In genomic region chr3:37430862-37431529, GRCh38 we compare ENCODE assay signal across 8 cellular contexts. TPM values are rescaled to one million over a fixed set of nuclear protein-coding genes. Genes with fewer than 3 reads are reported as not detected.
DNase-seq lines count a peak whose midpoint lies in the region; ATAC-seq and TF ChIP-seq lines count a peak whose summit lies in the region.
"Not testable (repeated sequence)": the region's sequence is repeated elsewhere in the genome, so short reads cannot be mapped to it uniquely, and the experiment has no call there.

No MANE protein-coding gene starts in this region.

- H3K4me1 Mint-ChIP-seq in Calu3 (ENCODE audit: low read depth, unreplicated experiment) = peaks cover 19% of the 10 kb centered on the region
- H3K4me1 Mint-ChIP-seq in activated CD4-positive, alpha-beta T cell treated with anti-CD3 and anti-CD28 coated beads for 36 hours = peaks cover 15% of the 10 kb centered on the region

- BruUV-seq in Calu3 (replicated peaks; lab: Mats Ljungman, UMichigan) = not testable (repeated sequence)

- POLR2A ChIA-PET in activated CD4-positive, alpha-beta T cell treated with anti-CD3 and anti-CD28 coated beads for 36 hours (lab: Charles Lee) = interaction anchor here (0.6 kb wide), 1 partner anchor 175 kb away, joined by 6 read pairs; no protein-coding TSS in a partner anchor

- H3K9me3 Mint-ChIP-seq in Calu3 (ENCODE audit: low read depth, unreplicated experiment); activated CD4-positive, alpha-beta T cell treated with anti-CD3 and anti-CD28 coated beads for 36 hours (ENCODE audit: low read depth); activated naive CD4-positive, alpha-beta T cell treated with anti-CD3 and anti-CD28 coated beads, Interleukin-2, amount 50 U/mL, for 72 hours: not testable (repeated sequence)

- H3K36me3 Mint-ChIP-seq in Calu3 (ENCODE audit: insufficient read depth, unreplicated experiment) = not testable (repeated sequence)
- H3K36me3 Mint-ChIP-seq in activated CD4-positive, alpha-beta T cell treated with anti-CD3 and anti-CD28 coated beads for 36 hours (ENCODE audit: low read depth) = peaks cover 44% of the 10 kb centered on the region
- peaks cover 12 to 21% of the 10 kb centered on the region in 2 donors for H3K36me3 Mint-ChIP-seq in activated naive CD4-positive, alpha-beta T cell treated with anti-CD3 and anti-CD28 coated beads, Interleukin-2, amount 50 U/mL, for 72 hours

- not testable (repeated sequence) for TF ChIP-seq CTCF in Calu3 (IDR thresholded peaks at IDR 0.05; ENCODE audit: unreplicated experiment)

- CTCF ChIA-PET in Calu3 (lab: Charles Lee) = interaction anchor here (0.6 to 0.7 kb wide), 2 partner anchors 236 to 700 kb away, joined by 3 to 9 read pairs; no protein-coding TSS in a partner anchor
- CTCF ChIA-PET in activated CD4-positive, alpha-beta T cell treated with anti-CD3 and anti-CD28 coated beads for 36 hours (lab: Charles Lee) = not testable (repeated sequence)

- H3K4me3 Mint-ChIP-seq in Calu3 (ENCODE audit: low read depth, unreplicated experiment); activated CD4-positive, alpha-beta T cell treated with anti-CD3 and anti-CD28 coated beads for 36 hours: not testable (repeated sequence)

- peak; percentile 93 for ATAC-seq in activated CD4-positive, alpha-beta T cell treated with anti-CD3 and anti-CD28 coated beads for 36 hours
- ATAC-seq in activated naive CD4-positive, alpha-beta T cell treated with anti-CD3 and anti-CD28 coated beads, Interleukin-2, amount 50 U/mL, for 72 hours = peak; percentile 70 to 83

- intact Hi-C loops in Calu3 (cut with micrococcal nuclease; ENCODE audit: unreplicated experiment); activated CD4-positive, alpha-beta T cell treated with anti-CD3 and anti-CD28 coated beads for 36 hours (cut with DNase I, micrococcal nuclease); head of caudate nucleus (cut with DNase I): not testable (repeated sequence)

- DNase-seq in Calu3 (peak; percentile 58), NCI-H82 (lab: John Stamatoyannopoulos, UW) (peak; percentile 9), activated T-cell treated with anti-CD3 and anti-CD28 coated beads for 48 hours (ENCODE audit: low read depth) (peak; percentile 24), head of caudate nucleus (peak in 32 of 42 donors; percentile 2 to 76 (median 33))
- DNase-seq in activated CD4-positive, alpha-beta T cell treated with anti-CD3 and anti-CD28 coated beads for 36 hours = peak; percentile 71
- peak in 1 of 2 donors; percentile 11 for DNase-seq in activated naive CD4-positive, alpha-beta T cell treated with anti-CD3 and anti-CD28 coated beads, Interleukin-2, amount 50 U/mL, for 72 hours (ENCODE audit: low spot score in 2 of 2)
- DNase-seq in stimulated activated CD4-positive, alpha-beta T cell treated with anti-CD3 and anti-CD28 coated beads, Interleukin-12 subunit alpha, Interleukin-12 subunit beta, amount 100 ng/mL, for 48 hours (ENCODE audit: low read depth in 2 of 3, low spot score in 1 of 3) = peak in 2 of 3 donors; percentile 10 to 28
- peak in 5 of 6 experiments; percentile 5 to 34 (median 12) for DNase-seq in stimulated activated naive CD4-positive, alpha-beta T cell (lab: John Stamatoyannopoulos, UW)

- not testable (repeated sequence) for H3K27me3 Mint-ChIP-seq in Calu3 (ENCODE audit: unreplicated experiment); activated CD4-positive, alpha-beta T cell treated with anti-CD3 and anti-CD28 coated beads for 36 hours

- H3K27ac Mint-ChIP-seq in Calu3 (ENCODE audit: unreplicated experiment); activated naive CD4-positive, alpha-beta T cell treated with anti-CD3 and anti-CD28 coated beads, Interleukin-2, amount 50 U/mL, for 72 hours: not testable (repeated sequence)
- peak overlapping the region; percentile 30 for H3K27ac Mint-ChIP-seq in activated CD4-positive, alpha-beta T cell treated with anti-CD3 and anti-CD28 coated beads for 36 hours

RNA-seq across cellular contexts. Expression of gene ITGA9, which starts 20.9 kb away (rescaled TPM):
- 0.07 TPM in 1 of 2 replicates, not detected in the other for total RNA-seq in Calu3 (2022)
- total RNA-seq in activated CD4-positive, alpha-beta T cell treated with anti-CD3 and anti-CD28 coated beads for 36 hours = under 1 TPM in 1 of 2 experiments, not detected in 1; 0.02 TPM
- 1 to 10 TPM in 1 of 2 donors, under 1 TPM in 1; 0.14 to 2.2 TPM for total RNA-seq in activated naive CD4-positive, alpha-beta T cell treated with anti-CD3 and anti-CD28 coated beads, Interleukin-2, amount 50 U/mL, for 72 hours
